Comparison of ENCODE assay signal across 8 cellular contexts in the genomic region with DNA sequence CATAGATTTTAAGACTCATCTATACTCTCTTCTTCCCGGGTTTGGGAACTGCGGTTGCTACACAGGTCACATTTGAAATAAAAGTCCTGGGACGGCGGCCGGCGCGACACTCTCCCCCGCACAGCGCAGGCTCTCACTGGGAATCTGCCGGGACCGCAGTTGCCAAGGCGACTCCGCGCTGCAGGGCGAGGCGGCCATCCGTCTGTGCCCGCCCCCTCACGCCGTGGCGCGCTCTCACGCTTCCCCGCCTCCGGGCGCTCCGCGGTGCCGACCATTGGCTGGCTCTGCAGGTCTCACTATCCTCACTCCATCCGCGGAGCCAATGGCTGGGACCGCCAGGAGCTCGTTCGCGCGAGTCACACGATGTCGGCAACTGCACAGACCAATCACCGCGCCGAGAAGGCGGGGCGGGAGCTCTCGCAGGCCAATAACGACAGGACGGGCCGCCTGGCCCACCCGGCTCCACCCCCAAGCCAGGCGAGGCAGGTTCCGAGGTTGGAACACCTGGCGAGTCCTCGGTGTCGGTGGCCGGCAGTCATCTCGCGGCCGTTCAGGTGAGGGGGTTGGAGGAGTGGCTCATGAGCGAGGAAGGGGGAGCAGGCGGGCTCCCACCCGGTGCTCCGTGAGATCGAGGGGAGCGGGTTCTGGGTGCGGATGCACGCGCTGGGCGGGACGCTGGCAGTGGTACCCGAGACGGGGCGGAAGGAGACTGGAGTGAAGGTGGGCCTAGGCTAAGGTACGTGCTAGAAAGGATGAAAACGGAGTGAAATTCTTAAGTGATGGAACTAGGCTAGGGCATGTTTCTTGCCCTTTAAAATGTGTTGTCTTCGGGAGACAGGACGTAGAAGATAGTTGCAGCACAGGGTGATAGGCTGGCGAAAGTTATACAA. TPM values are rescaled to one million over a fixed set of nuclear protein-coding genes. Genes with fewer than 3 reads are reported as not detected.
DNase-seq lines count a peak whose midpoint lies in the region; ATAC-seq and TF ChIP-seq lines count a peak whose summit lies in the region.

A gene (plus strand): TSS at position 459 of the 890 bp plus-strand sequence. CDS start 5,702 bp downstream, outside the sequence.

- H3K4me1 Mint-ChIP-seq in activated CD4-positive, alpha-beta T cell treated with anti-CD3 and anti-CD28 coated beads, Interleukin-2, amount 10 ng/mL, durations not matched to agents 24 days and 14 days: peaks cover 38% of the 10 kb centered on the region

- DNase-seq in C1 segment of cervical spinal cord (lab: John Stamatoyannopoulos, UW) (peak; percentile 90 to 99 (median 98)), NCI-H526 treated with DMSO at 0.1 percent for 48 hours (lab: John Stamatoyannopoulos, UW) (peak; percentile 96), coronary artery (ENCODE audit: low spot score) (peak; percentile 100)
- peak; percentile 100 for DNase-seq in activated CD4-positive, alpha-beta T cell treated with anti-CD3 and anti-CD28 coated beads, Interleukin-2, amount 10 ng/mL, durations not matched to agents 24 days and 14 days
- DNase-seq in stimulated activated CD4-positive, alpha-beta T cell treated with anti-CD3 and anti-CD28 coated beads, Interleukin-1b, Interleukin-23, amount 100 ng/mL, for 4 hours (ENCODE audit: low read depth in 2 of 2): peak; percentile 94 to 95

- intact Hi-C loops in activated CD4-positive, alpha-beta T cell treated with anti-CD3 and anti-CD28 coated beads, Interleukin-2, amount 10 ng/mL, durations not matched to agents 24 days and 14 days (cut with micrococcal nuclease): loop anchor here (1.0 to 5.0 kb wide), 6 partner anchors 26 to 215 kb away; a partner anchor contains a TSS

- no peaks in the 10 kb centered on the region for H3K9me3 Mint-ChIP-seq in activated CD4-positive, alpha-beta T cell treated with anti-CD3 and anti-CD28 coated beads, Interleukin-2, amount 10 ng/mL, durations not matched to agents 24 days and 14 days

- H3K27me3 ChIP-seq in layer of hippocampus (ENCODE audit: control insufficient read depth, insufficient read depth, low read length): no peaks in the 10 kb centered on the region

- peak within 1 kb of the TSS; percentile 73 for H3K27ac Mint-ChIP-seq in activated CD4-positive, alpha-beta T cell treated with anti-CD3 and anti-CD28 coated beads, Interleukin-2, amount 10 ng/mL, durations not matched to agents 24 days and 14 days

- no peak for TF ChIP-seq CTCF in coronary artery (IDR thresholded peaks at IDR 0.05)

- H3K27ac ChIP-seq in coronary artery (peak within 1 kb of the TSS; percentile 79 to 83), layer of hippocampus (ENCODE audit: low read depth, low read length) (peak within 1 kb of the TSS; percentile 89)

- ATAC-seq in GM19351 (IDR thresholded peaks at IDR 0.05; ENCODE audit: unreplicated experiment) (peak; percentile 93), HG03520 (IDR thresholded peaks at IDR 0.05; ENCODE audit: unreplicated experiment) (peak; percentile 98)

- H3K36me3 Mint-ChIP-seq in activated CD4-positive, alpha-beta T cell treated with anti-CD3 and anti-CD28 coated beads, Interleukin-2, amount 10 ng/mL, durations not matched to agents 24 days and 14 days (ENCODE audit: low read depth): peaks cover 38% of the 10 kb centered on the region

- no peak within 1 kb of the TSS for H3K4me3 Mint-ChIP-seq in activated CD4-positive, alpha-beta T cell treated with anti-CD3 and anti-CD28 coated beads, Interleukin-2, amount 10 ng/mL, durations not matched to agents 24 days and 14 days

- H3K4me3 ChIP-seq in coronary artery: peak within 1 kb of the TSS; percentile 98

- H3K27me3 Mint-ChIP-seq in activated CD4-positive, alpha-beta T cell treated with anti-CD3 and anti-CD28 coated beads, Interleukin-2, amount 10 ng/mL, durations not matched to agents 24 days and 14 days: no peaks in the 10 kb centered on the region

RNA-seq across cellular contexts. Expression of the gene that starts here (rescaled TPM):
- total RNA-seq in activated CD4-positive, alpha-beta T cell treated with anti-CD3 and anti-CD28 coated beads, Interleukin-2, amount 10 ng/mL, durations not matched to agents 24 days and 14 days: 82.0 and 82.3 TPM in 2 replicates

Comparison
In these comparisons a context has a peak if more than half of its experiments do, and no peak if none do; other contexts are left out.
1. Peak in every context shown above with its lines: DNase-seq, ATAC-seq, H3K4me3 ChIP-seq and H3K27ac ChIP-seq.